ENCODE assay signal across 26 cellular contexts in genomic region chr16:81149614-81150013, GRCh38. TPM values are rescaled to one million over a fixed set of nuclear protein-coding genes. Genes with fewer than 3 reads are reported as not detected.
DNase-seq lines count a peak whose midpoint lies in the region; ATAC-seq, FAIRE-seq and TF ChIP-seq lines count a peak whose summit lies in the region.
"Had no signal": no experiment of that assay in that cellular context is flagged by ENCODE, and none has a peak within 500 bp of the region (broad histone marks: within the 10 kb centered on the region; RNA-seq: fewer than 3 reads in every experiment).

No MANE protein-coding gene starts in this region.

- TF ChIP-seq CTCF in SK-N-SH (IDR thresholded peaks at IDR 0.05) (no peak), H1 (IDR thresholded peaks at IDR 0.05; ENCODE audit: control extremely low read depth in 1 of 3, insufficient read depth in 1 of 3, low read depth in 1 of 3, low read length in 3 of 3) (no peak)

- no peak for ATAC-seq in SK-N-SH treated with all-trans-retinoic acid at 6 μM for 48 hours
- ATAC-seq in HG03025 (IDR thresholded peaks at IDR 0.05; ENCODE audit: low FRiP score, unreplicated experiment), result no peak
- no peak for ATAC-seq in HG02870 (IDR thresholded peaks at IDR 0.05; ENCODE audit: unreplicated experiment)
- ATAC-seq: A549; CD8-positive, alpha-beta T cell; GM12878 had no signal

- no peak overlapping the region for H2BK5ac ChIP-seq in H1 (ENCODE audit: low read depth, low read length)
- H2BK5ac ChIP-seq in neuronal stem cell (ENCODE audit: low read length), result no peak overlapping the region

- no peaks in the 10 kb centered on the region for H3K9me3 ChIP-seq in SK-N-SH
- no peaks in the 10 kb centered on the region for H3K9me3 ChIP-seq in H1 (ENCODE audit: insufficient read depth in 2 of 2, low read depth in 1 of 2, low read length in 1 of 2)
- H3K9me3 ChIP-seq in neuronal stem cell (replicated peaks in 1 of 2; ENCODE audit: control insufficient read depth in 2 of 2, insufficient read depth in 1 of 2, low read depth in 1 of 2, low read length in 2 of 2), result peaks cover 0 to 1% of the 10 kb centered on the region in 2 donors
- H3K9me3 ChIP-seq: A549; BLaER1 treated with 17β-estradiol and CSF1 and Interleukin-3, amounts not matched to agents 10 nM and 100 nM; Caco-2 had no signal

- 13% methylated on average over 10 of the region's 10 CpGs for WGBS in SK-N-SH (ENCODE audit: low lambda C conversion rate)
- WGBS in H1 (ENCODE audit: extremely low coverage in 1 of 2, insufficient coverage in 1 of 2, insufficient read length in 1 of 2, insufficient replicate concordance in 2 of 2, low coverage in 1 of 2, low lambda C conversion rate in 2 of 2, missing lambda C conversion rate in 1 of 2), 2 experiments, result 98% methylated on average over 10 of the region's 10 CpGs; no CpG with 5 or more reads in 1 of the 2 experiments
- WGBS in neuronal stem cell (ENCODE audit: extremely low coverage in 2 of 2, insufficient read length in 2 of 2, insufficient replicate concordance in 1 of 2), 2 donors, result no CpG with 5 or more reads among the region's 10 CpGs

- H4K91ac ChIP-seq in H1 (replicated peaks; ENCODE audit: insufficient read length, low read length), result no peak overlapping the region
- no peak overlapping the region for H4K91ac ChIP-seq in neuronal stem cell (ENCODE audit: low read depth, low read length, poor library complexity)

- H3K18ac ChIP-seq in H1 (ENCODE audit: extremely low read depth, low read length), result no peak overlapping the region
- H3K18ac ChIP-seq in neuronal stem cell (ENCODE audit: low read length), result peak overlapping the region; percentile 63

- H3K27me3 ChIP-seq in SK-N-SH (ENCODE audit: insufficient read depth) (no peaks in the 10 kb centered on the region; the same call in 1 of the 2 replicates), H1 (replicated peaks in 1 of 4; ENCODE audit: control insufficient read depth in 3 of 4, extremely low read depth in 1 of 4, insufficient read depth in 3 of 4, low read length in 3 of 4) (no peaks in the 10 kb centered on the region), neuronal stem cell (ENCODE audit: control insufficient read depth in 3 of 3, insufficient read depth in 3 of 3, low read depth in 1 of 3, low read length in 3 of 3) (peaks cover 0 to 2% (median 0%) of the 10 kb centered on the region in 3 experiments)
- H3K27me3 ChIP-seq: BLaER1 treated with 17β-estradiol and CSF1 and Interleukin-3, amounts not matched to agents 10 nM and 100 nM had no signal

- H3K9ac ChIP-seq in SK-N-SH, result no peak overlapping the region
- no peak overlapping the region for H3K9ac ChIP-seq in H1 (replicated peaks in 1 of 4; ENCODE audit: extremely low read depth in 1 of 4, low read depth in 3 of 4, low read length in 3 of 4)
- no peak overlapping the region for H3K9ac ChIP-seq in neuronal stem cell (ENCODE audit: low read depth, low read length, poor library complexity)
- H3K9ac ChIP-seq: BLaER1 treated with 17β-estradiol and CSF1 and Interleukin-3, amounts not matched to agents 10 nM and 100 nM had no signal

- no peak overlapping the region for H3K4me2 ChIP-seq in SK-N-SH
- H3K4me2 ChIP-seq in H1 (ENCODE audit: insufficient read depth in 1 of 2, low read depth in 2 of 2, low read length in 2 of 2), result no peak overlapping the region
- H3K4me2 ChIP-seq in neuronal stem cell (ENCODE audit: insufficient read depth, low read length, poor library complexity, severe bottlenecking), result no peak overlapping the region
- H3K4me2 ChIP-seq: A549; BLaER1 treated with 17β-estradiol and CSF1 and Interleukin-3, amounts not matched to agents 10 nM and 100 nM had no signal

- no peaks in the 10 kb centered on the region for H3K36me3 ChIP-seq in SK-N-SH (replicated peaks in 1 of 2; ENCODE audit: control insufficient read depth in 1 of 2, insufficient read depth in 2 of 2, low read length in 1 of 2)
- no peaks in the 10 kb centered on the region for H3K36me3 ChIP-seq in H1 (ENCODE audit: control insufficient read depth in 2 of 4, insufficient read depth in 4 of 4, low read length in 3 of 4)
- no peaks in the 10 kb centered on the region for H3K36me3 ChIP-seq in neuronal stem cell (replicated peaks in 1 of 2; ENCODE audit: control insufficient read depth in 2 of 2, insufficient read depth in 2 of 2, low read length in 2 of 2)
- H3K36me3 ChIP-seq: BLaER1 treated with 17β-estradiol and CSF1 and Interleukin-3, amounts not matched to agents 10 nM and 100 nM had no signal

- no peak overlapping the region for H2AK5ac ChIP-seq in H1 (ENCODE audit: low read depth, low read length)
- no peak overlapping the region for H2AK5ac ChIP-seq in neuronal stem cell (ENCODE audit: low read depth, low read length)

- H4K8ac ChIP-seq in H1 (ENCODE audit: extremely low read depth, insufficient read depth, low read length) (peak overlapping the region; percentile 51; the same call in 1 of the 2 replicates), neuronal stem cell (ENCODE audit: low read depth, low read length) (peak overlapping the region; percentile 82)

- H3F3A ChIP-seq in SK-N-SH (replicated peaks; ENCODE audit: insufficient read depth), result no peaks in the 10 kb centered on the region

- H3K23ac ChIP-seq in H1 (ENCODE audit: insufficient read length), result no peak overlapping the region
- H3K23ac ChIP-seq in neuronal stem cell (ENCODE audit: low read depth, low read length, poor library complexity), result peak overlapping the region; percentile 62

- no peak overlapping the region for H3K4me3 ChIP-seq in SK-N-SH (ENCODE audit: low read depth in 2 of 2, low read length in 1 of 2)
- no peak overlapping the region for H3K4me3 ChIP-seq in H1 (ENCODE audit: extremely low read depth in 1 of 4, insufficient read depth in 2 of 4, low read depth in 3 of 4, low read length in 4 of 4)
- no peak overlapping the region for H3K4me3 ChIP-seq in neuronal stem cell (ENCODE audit: low read length in 2 of 2)
- H3K4me3 ChIP-seq: A549; BLaER1 treated with 17β-estradiol and CSF1 and Interleukin-3, amounts not matched to agents 10 nM and 100 nM; GM12878 had no signal

- no peak for FAIRE-seq in H1 (lab: Jason Lieb, UNC)
- FAIRE-seq: A549, GM12878, GM12892, GM18507 had no signal

- no peak overlapping the region for H2BK120ac ChIP-seq in H1 (replicated peaks; ENCODE audit: low read depth, low read length)
- no peak overlapping the region for H2BK120ac ChIP-seq in neuronal stem cell (ENCODE audit: low read depth, low read length)

- H2BK15ac ChIP-seq in H1 (ENCODE audit: low read length), result no peak overlapping the region
- H2BK15ac ChIP-seq in neuronal stem cell (ENCODE audit: low read length), result peak overlapping the region; percentile 43

- no peak overlapping the region for H4K5ac ChIP-seq in H1 (ENCODE audit: insufficient read length, low read depth, low read length)

- H3K9me2 ChIP-seq in SK-N-SH, result no peaks in the 10 kb centered on the region

- H3K79me1 ChIP-seq in H1 (ENCODE audit: low read depth, low read length) (no peaks in the 10 kb centered on the region), neuronal stem cell (ENCODE audit: low read depth, low read length) (no peaks in the 10 kb centered on the region)

- H3K14ac ChIP-seq in H1 (ENCODE audit: insufficient read length) (no peak overlapping the region), neuronal stem cell (ENCODE audit: low read length) (no peak overlapping the region)

- CTCF ChIA-PET in SK-N-SH (lab: Yijun Ruan, JAX), result interaction anchor here (0.8 kb wide), 1 partner anchor 56 kb away, joined by 3 read pairs; no protein-coding TSS in a partner anchor
- CTCF ChIA-PET in H1 (lab: Charles Lee; ENCODE audit: partially characterized antibody), result interaction anchor here (0.7 to 1.4 kb wide), 4 partner anchors 9 to 121 kb away, joined by 3 to 4 read pairs (median 3); no protein-coding TSS in a partner anchor

- TF ChIP-seq POLR2A in H1 (IDR thresholded peaks at IDR 0.05; ENCODE audit: control extremely low read depth in 1 of 2, low read depth in 2 of 2, low read length in 2 of 2), result no peak

- DNase-seq in SK-N-SH (peak; percentile 62), D341Med (ENCODE audit: low spot score) (peak; percentile 10), H1 (ENCODE audit: low read depth in 1 of 2, low spot score in 2 of 2) (no peak), neuronal stem cell (ENCODE audit: low spot score) (no peak)
- DNase-seq: AML-193; Caco-2; Calu3; CD4-positive, alpha-beta T cell; CD8-positive, alpha-beta T cell; DMS 273 treated with DMSO at 0.1 percent for 48 hours; DMS153; DMS53; DMS79; DND-41; EL; GDM1 had no signal

- H3K4ac ChIP-seq in H1 (replicated peaks; ENCODE audit: insufficient read length, low read depth, low read length) (no peak overlapping the region), neuronal stem cell (ENCODE audit: low read length) (no peak overlapping the region)

- no peak overlapping the region for H3K27ac ChIP-seq in SK-N-SH (ENCODE audit: low read depth in 2 of 2, low read length in 1 of 2)
- no peak overlapping the region for H3K27ac ChIP-seq in H1 (ENCODE audit: low read depth, low read length)
- H3K27ac ChIP-seq in neuronal stem cell (replicated peaks; ENCODE audit: low read length), result no peak overlapping the region
- H3K27ac ChIP-seq: 22Rv1; A549; BLaER1 treated with 17β-estradiol and CSF1 and Interleukin-3, amounts not matched to agents 10 nM and 100 nM; C4-2B had no signal

- H2BK12ac ChIP-seq in H1 (ENCODE audit: low read depth, low read length) (0 out of 2 replicates have a peak overlapping the region, but pooled peaks have one; percentile 39), neuronal stem cell (ENCODE audit: low read length) (no peak overlapping the region)

- H2BK20ac ChIP-seq in H1 (ENCODE audit: low read length), result no peak overlapping the region

- POLR2A ChIA-PET in SK-N-SH (lab: Yijun Ruan, JAX) (no interaction called here), H1 (lab: Charles Lee; ENCODE audit: partially characterized antibody) (interaction anchor here (1.4 kb wide), 1 partner anchor 12 kb away, joined by 3 read pairs; no protein-coding TSS in a partner anchor)

- H3K56ac ChIP-seq in H1 (replicated peaks; ENCODE audit: insufficient read length, low read depth, low read length), result no peak overlapping the region

- TF ChIP-seq EP300 in SK-N-SH (IDR thresholded peaks at IDR 0.05; ENCODE audit: borderline replicate concordance in 1 of 2, low read depth in 1 of 2, low read length in 1 of 2) (no peak), H1 (IDR thresholded peaks at IDR 0.05; ENCODE audit: borderline replicate concordance in 1 of 2, low read depth in 2 of 2, low read length in 2 of 2) (no peak)

- H3K79me2 ChIP-seq in SK-N-SH (ENCODE audit: insufficient read depth) (no peaks in the 10 kb centered on the region), H1 (ENCODE audit: control insufficient read depth in 1 of 2, insufficient read depth in 2 of 2, low read length in 2 of 2) (no peaks in the 10 kb centered on the region)

- H4K20me1 ChIP-seq in SK-N-SH (ENCODE audit: insufficient read depth), result no peaks in the 10 kb centered on the region
- H4K20me1 ChIP-seq in H1 (replicated peaks in 1 of 2; ENCODE audit: control insufficient read depth in 1 of 2, insufficient read depth in 2 of 2, low read length in 2 of 2), result no peaks in the 10 kb centered on the region
- H4K20me1 ChIP-seq: BLaER1 treated with 17β-estradiol and CSF1 and Interleukin-3, amounts not matched to agents 10 nM and 100 nM had no signal

- H2AFZ ChIP-seq in SK-N-SH (ENCODE audit: low read depth) (no peak overlapping the region), H1 (ENCODE audit: low read length) (no peak overlapping the region), neuronal stem cell (ENCODE audit: low read length) (no peak overlapping the region)

- H3K4me1 ChIP-seq in SK-N-SH (ENCODE audit: control insufficient read depth in 1 of 2, insufficient read depth in 2 of 2, low read depth in 1 of 2, low read length in 1 of 2), result peaks cover 0 to 2% of the 10 kb centered on the region in 2 experiments; a peak in 1 of 4 replicates
- no peaks in the 10 kb centered on the region for H3K4me1 ChIP-seq in H1 (replicated peaks in 1 of 4; ENCODE audit: control insufficient read depth in 3 of 4, insufficient read depth in 4 of 4, low read length in 3 of 4)
- no peaks in the 10 kb centered on the region for H3K4me1 ChIP-seq in neuronal stem cell (ENCODE audit: control insufficient read depth in 2 of 2, insufficient read depth in 1 of 2, low read depth in 1 of 2, low read length in 2 of 2)
- H3K4me1 ChIP-seq: A549; BLaER1 treated with 17β-estradiol and CSF1 and Interleukin-3, amounts not matched to agents 10 nM and 100 nM had no signal

- H3K23me2 ChIP-seq in H1 (ENCODE audit: low read depth, low read length), result no peaks in the 10 kb centered on the region

- TF ChIP-seq RAD21 in SK-N-SH (IDR thresholded peaks at IDR 0.05; ENCODE audit: low read length) (no peak), H1 (IDR thresholded peaks at IDR 0.05 in 1 of 2, conservative IDR thresholded peaks at IDR 0.05 in 1 of 2; ENCODE audit: low read depth in 2 of 2, low read length in 2 of 2) (no peak)

RNA-seq across cellular contexts. Expression of gene GCSH, which starts 53.4 kb away (rescaled TPM):
- polyA plus RNA-seq in SK-N-SH (2012; rRNA removed) (20.7 and 21.6 TPM in 2 replicates), H1 (2011; rRNA removed) (25.1 and 28.2 TPM in 2 replicates)
- 36.6 and 54.5 TPM in 2 replicates for polyA plus RNA-seq in SK-N-SH (2012; cell fraction: cytosol; rRNA removed)
- 7.4 and 9.7 TPM in 2 replicates for polyA plus RNA-seq in SK-N-SH (2012; cell fraction: nucleus; rRNA removed)
- total RNA-seq in H1 (2021; fragmentation: NEBNext Ultra II Directional; extraction: Animal tissue kit (Norgen Biotek cat#: 25700)), result 103 and 108 TPM in 2 replicates
- 56.5 TPM for polyA plus RNA-seq in H1 (2011; cell fraction: cytosol; rRNA removed)
- polyA plus RNA-seq in H1 (2011; cell fraction: nucleus; rRNA removed), result 28.5 TPM
- polyA plus RNA-seq in H1 (2012, experiment 1 of 2), result 31.9 to 88.2 TPM (median 35.2 TPM) in 4 replicates
- 62.6 TPM for polyA plus RNA-seq in H1 (2012, experiment 2 of 2)
- 120 TPM for polyA plus RNA-seq in H1 (2013, experiment 1 of 2)
- polyA plus RNA-seq in H1 (2013, experiment 2 of 2), result 119 TPM
- 3.6 and 4.5 TPM in 2 replicates for polyA minus RNA-seq in H1 (2011; rRNA and poly(A)+ RNA removed)
- polyA minus RNA-seq in H1 (2011; cell fraction: cytosol; rRNA and poly(A)+ RNA removed), result 48.0 TPM
- polyA minus RNA-seq in H1 (2011; cell fraction: nucleus; rRNA and poly(A)+ RNA removed), result 22.8 TPM
- 90.2 TPM for polyA plus RNA-seq in neuronal stem cell (2013, experiment 1 of 2)
- polyA plus RNA-seq in neuronal stem cell (2013, experiment 2 of 2), result 85.5 TPM

Comparison
In these comparisons a context has a peak if more than half of its experiments do, and no peak if none do; other contexts are left out.
1. DNase-seq: peak in SK-N-SH (single experiment) and D341Med (single experiment); none in H1 (0 of 2) and neuronal stem cell (single experiment).